In genomic region chr20:50921055-50921454, GRCh38 we compare ENCODE assay signal across 12 cellular contexts. TPM values are rescaled to one million over a fixed set of nuclear protein-coding genes. Genes with fewer than 3 reads are reported as not detected.
DNase-seq lines count a peak whose midpoint lies in the region; ATAC-seq and FAIRE-seq lines count a peak whose summit lies in the region.
"Had no signal": no experiment of that assay in that cellular context is flagged by ENCODE, and none has a peak within 500 bp of the region (broad histone marks: within the 10 kb centered on the region; RNA-seq: fewer than 3 reads in every experiment).

No MANE protein-coding gene starts in this region.

- no peak for DNase-seq in activated T-cell treated with anti-CD3 and anti-CD28 coated beads, Interleukin-2, amount 50 U/mL, for 72 hours
- DNase-seq in activated T-cell treated with anti-CD3 and anti-CD28 coated beads, Interleukin-2, amount 50 U/mL, for 1 hour, result no peak
- DNase-seq in RKO (ENCODE audit: low spot score), result peak; percentile 45
- peak; percentile 44 for DNase-seq in fibroblast of gingiva (ENCODE audit: low read depth)
- no peak for DNase-seq in stimulated activated naive CD8-positive, alpha-beta T cell treated with anti-CD3 and anti-CD28 coated beads, Interleukin-15, Interleukin-2, amounts not matched to agents 100 U/mL and 50 U/mL, for 24 hours
- DNase-seq in activated CD4-positive, alpha-beta T cell treated with anti-CD3 and anti-CD28 coated beads, Interleukin-2, amount 10 ng/mL, durations not matched to agents 24 days and 14 days, result no peak
- DNase-seq in urothelium cell line (ENCODE audit: low spot score), result no peak
- DNase-seq in NCI-H446 treated with DMSO at 0.1 percent for 48 hours (lab: John Stamatoyannopoulos, UW), result no peak
- DNase-seq: activated CD4-positive, CD25-positive, alpha-beta regulatory T cell treated with anti-CD3 and anti-CD28 coated beads, Interleukin-2, amount 50 U/mL, for 72 hours; anterior cingulate cortex; foreskin melanocyte had no signal

- peak; percentile 83 to 87 for ATAC-seq in activated T-cell treated with anti-CD3 and anti-CD28 coated beads, Interleukin-2, amount 50 U/mL, for 72 hours (replicated peaks in 1 of 2)
- peak; percentile 40 for ATAC-seq in stimulated activated naive CD8-positive, alpha-beta T cell treated with anti-CD3 and anti-CD28 coated beads, Interleukin-15, Interleukin-2, amounts not matched to agents 100 U/mL and 50 U/mL, for 24 hours

- no peaks in the 10 kb centered on the region for H3K9me3 Mint-ChIP-seq in activated T-cell treated with anti-CD3 and anti-CD28 coated beads, Interleukin-2, amount 50 U/mL, for 72 hours
- no peaks in the 10 kb centered on the region for H3K9me3 Mint-ChIP-seq in activated CD4-positive, alpha-beta T cell treated with anti-CD3 and anti-CD28 coated beads, Interleukin-2, amount 10 ng/mL, durations not matched to agents 24 days and 14 days
- H3K9me3 Mint-ChIP-seq: stimulated activated naive CD8-positive, alpha-beta T cell treated with anti-CD3 and anti-CD28 coated beads, Interleukin-15, Interleukin-2, amounts not matched to agents 100 ng/mL and 50 ng/mL, for 24 hours had no signal

- H3K27ac Mint-ChIP-seq in activated T-cell treated with anti-CD3 and anti-CD28 coated beads, Interleukin-2, amount 50 U/mL, for 72 hours, result peak overlapping the region; percentile 60
- no peak overlapping the region for H3K27ac Mint-ChIP-seq in activated CD4-positive, alpha-beta T cell treated with anti-CD3 and anti-CD28 coated beads, Interleukin-2, amount 10 ng/mL, durations not matched to agents 24 days and 14 days
- H3K27ac Mint-ChIP-seq: stimulated activated naive CD8-positive, alpha-beta T cell treated with anti-CD3 and anti-CD28 coated beads, Interleukin-15, Interleukin-2, amounts not matched to agents 100 ng/mL and 50 ng/mL, for 24 hours had no signal

- peaks cover 2 to 22% of the 10 kb centered on the region in 2 donors for H3K36me3 Mint-ChIP-seq in activated T-cell treated with anti-CD3 and anti-CD28 coated beads, Interleukin-2, amount 50 U/mL, for 72 hours (ENCODE audit: insufficient read depth in 2 of 2)
- peaks cover 44% of the 10 kb centered on the region for H3K36me3 Mint-ChIP-seq in activated CD4-positive, alpha-beta T cell treated with anti-CD3 and anti-CD28 coated beads, Interleukin-2, amount 10 ng/mL, durations not matched to agents 24 days and 14 days (ENCODE audit: low read depth)

- no peak for FAIRE-seq in urothelium cell line (lab: Jason Lieb, UNC)

- intact Hi-C loops in activated CD4-positive, alpha-beta T cell treated with anti-CD3 and anti-CD28 coated beads, Interleukin-2, amount 10 ng/mL, durations not matched to agents 24 days and 14 days (cut with micrococcal nuclease), result no loop called here

- H3K27me3 Mint-ChIP-seq in activated T-cell treated with anti-CD3 and anti-CD28 coated beads, Interleukin-2, amount 50 U/mL, for 72 hours (ENCODE audit: low read depth), result no peaks in the 10 kb centered on the region
- no peaks in the 10 kb centered on the region for H3K27me3 Mint-ChIP-seq in activated CD4-positive, alpha-beta T cell treated with anti-CD3 and anti-CD28 coated beads, Interleukin-2, amount 10 ng/mL, durations not matched to agents 24 days and 14 days
- H3K27me3 Mint-ChIP-seq: stimulated activated naive CD8-positive, alpha-beta T cell treated with anti-CD3 and anti-CD28 coated beads, Interleukin-15, Interleukin-2, amounts not matched to agents 100 ng/mL and 50 ng/mL, for 24 hours had no signal

- H3K4me1 Mint-ChIP-seq in activated T-cell treated with anti-CD3 and anti-CD28 coated beads, Interleukin-2, amount 50 U/mL, for 72 hours (ENCODE audit: low read depth), result peaks cover 80% of the 10 kb centered on the region
- peaks cover 31% of the 10 kb centered on the region for H3K4me1 Mint-ChIP-seq in activated CD4-positive, alpha-beta T cell treated with anti-CD3 and anti-CD28 coated beads, Interleukin-2, amount 10 ng/mL, durations not matched to agents 24 days and 14 days

- no peak overlapping the region for H3K4me3 Mint-ChIP-seq in activated T-cell treated with anti-CD3 and anti-CD28 coated beads, Interleukin-2, amount 50 U/mL, for 72 hours
- H3K4me3 Mint-ChIP-seq in activated CD4-positive, alpha-beta T cell treated with anti-CD3 and anti-CD28 coated beads, Interleukin-2, amount 10 ng/mL, durations not matched to agents 24 days and 14 days, result no peak overlapping the region
- H3K4me3 Mint-ChIP-seq: stimulated activated naive CD8-positive, alpha-beta T cell treated with anti-CD3 and anti-CD28 coated beads, Interleukin-15, Interleukin-2, amounts not matched to agents 100 ng/mL and 50 ng/mL, for 24 hours had no signal

RNA-seq across cellular contexts. Expression of gene ADNP, which starts 10.2 kb away (rescaled TPM):
- 10 to 100 TPM; 62.3 to 72.2 TPM for total RNA-seq in activated T-cell treated with anti-CD3 and anti-CD28 coated beads, Interleukin-2, amount 50 U/mL, for 72 hours
- 68.3 and 72.9 TPM in 2 replicates for total RNA-seq in activated CD4-positive, alpha-beta T cell treated with anti-CD3 and anti-CD28 coated beads, Interleukin-2, amount 10 ng/mL, durations not matched to agents 24 days and 14 days

RNA-seq across cellular contexts. Expression of gene DPM1, which starts 37.3 kb away (rescaled TPM):
- 10 to 100 TPM; 56.6 to 64.3 TPM for total RNA-seq in activated T-cell treated with anti-CD3 and anti-CD28 coated beads, Interleukin-2, amount 50 U/mL, for 72 hours
- 61.2 and 68.3 TPM in 2 replicates for total RNA-seq in activated CD4-positive, alpha-beta T cell treated with anti-CD3 and anti-CD28 coated beads, Interleukin-2, amount 10 ng/mL, durations not matched to agents 24 days and 14 days

RNA-seq across cellular contexts. Expression of gene MOCS3, which starts 37.6 kb away (rescaled TPM):
- total RNA-seq in activated T-cell treated with anti-CD3 and anti-CD28 coated beads, Interleukin-2, amount 50 U/mL, for 72 hours, result 1 to 10 TPM; 4.1 to 4.2 TPM
- total RNA-seq in activated CD4-positive, alpha-beta T cell treated with anti-CD3 and anti-CD28 coated beads, Interleukin-2, amount 10 ng/mL, durations not matched to agents 24 days and 14 days, result 5.7 and 6.3 TPM in 2 replicates

Comparison
In these comparisons a context has a peak if more than half of its experiments do, and no peak if none do; other contexts are left out.
1. DNase-seq: peak in RKO (single experiment) and fibroblast of gingiva (single experiment); none in activated T-cell treated with anti-CD3 and anti-CD28 coated beads, Interleukin-2, amount 50 U/mL, for 72 hours (0 of 2), activated T-cell treated with anti-CD3 and anti-CD28 coated beads, Interleukin-2, amount 50 U/mL, for 1 hour (single experiment), stimulated activated naive CD8-positive, alpha-beta T cell treated with anti-CD3 and anti-CD28 coated beads, Interleukin-15, Interleukin-2, amounts not matched to agents 100 U/mL and 50 U/mL, for 24 hours (single experiment), activated CD4-positive, alpha-beta T cell treated with anti-CD3 and anti-CD28 coated beads, Interleukin-2, amount 10 ng/mL, durations not matched to agents 24 days and 14 days (single experiment), urothelium cell line (single experiment) and NCI-H446 treated with DMSO at 0.1 percent for 48 hours (single experiment).